Comparison of ENCODE assay signal across 22 cellular contexts in the genomic region with DNA sequence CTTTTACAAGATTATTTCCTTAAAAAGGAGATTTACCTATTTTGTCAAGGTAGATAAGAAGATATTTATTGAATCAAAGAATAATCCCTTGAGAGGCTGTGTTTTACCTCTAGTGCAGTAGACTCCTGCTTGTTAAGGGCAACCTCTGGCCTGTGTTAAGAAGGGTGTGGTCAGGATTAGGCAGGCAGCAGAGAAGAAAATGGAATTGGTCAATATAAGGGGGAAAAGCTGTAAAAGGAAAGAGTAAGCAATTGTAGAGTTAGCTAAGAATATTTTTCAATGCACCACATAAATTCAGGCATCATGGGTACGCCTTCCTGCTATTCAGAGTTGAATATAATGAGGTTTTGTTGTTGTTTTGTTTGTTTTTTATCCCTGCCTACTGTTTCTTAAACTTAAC.
"Had no signal": no experiment of that assay in that cellular context is flagged by ENCODE, and none has a peak within 500 bp of the region (broad histone marks: within the 10 kb centered on the region; RNA-seq: fewer than 3 reads in every experiment).

No MANE protein-coding gene starts in this region.

- H3K27me3 ChIP-seq: esophagus squamous epithelium, right atrium auricular region, spleen, tibial nerve had no signal

- H3K4me3 Mint-ChIP-seq: effector memory CD8-positive, alpha-beta T cell; immature natural killer cell; naive B cell; natural killer cell treated with Interleukin-12 subunit alpha and Interleukin-12 subunit beta and Interleukin-15 and Interleukin-18, amount 100 ng/mL, for 72 hours; neural crest cell; stimulated activated memory B cell treated with anti-CD40 and anti-IgM and Interleukin-4, amounts not matched to agents 10 μg/mL and 1 μg/mL and 100 μg/mL, for 72 hours; stimulated activated naive CD8-positive, alpha-beta T cell treated with anti-CD3 and anti-CD28 coated beads, Interleukin-15, Interleukin-2, amounts not matched to agents 100 ng/mL and 50 ng/mL, for 24 hours had no signal

- H3K9me3 ChIP-seq: esophagus squamous epithelium, lower lobe of right lung, prostate gland, right atrium auricular region, spleen, thoracic aorta, tibial nerve had no signal

- H2AFZ ChIP-seq: parathyroid adenoma had no signal

- H3K27ac ChIP-seq: esophagus squamous epithelium, lower lobe of right lung, parathyroid adenoma, prostate gland, right atrium auricular region, thoracic aorta, tibial nerve had no signal

- H3K4me1 ChIP-seq: lower lobe of right lung, prostate gland, right atrium auricular region, tibial nerve had no signal

- H3K9me3 Mint-ChIP-seq: effector memory CD8-positive, alpha-beta T cell; immature natural killer cell; naive B cell; natural killer cell treated with Interleukin-12 subunit alpha and Interleukin-12 subunit beta and Interleukin-15 and Interleukin-18, amount 100 ng/mL, for 72 hours; neural crest cell; stimulated activated memory B cell treated with anti-CD40 and anti-IgM and Interleukin-4, amounts not matched to agents 10 μg/mL and 1 μg/mL and 100 μg/mL, for 72 hours; stimulated activated naive CD8-positive, alpha-beta T cell treated with anti-CD3 and anti-CD28 coated beads, Interleukin-15, Interleukin-2, amounts not matched to agents 100 ng/mL and 50 ng/mL, for 24 hours had no signal

- H3K27me3 Mint-ChIP-seq: effector memory CD8-positive, alpha-beta T cell; naive B cell; natural killer cell treated with Interleukin-12 subunit alpha and Interleukin-12 subunit beta and Interleukin-15 and Interleukin-18, amount 100 ng/mL, for 72 hours; stimulated activated memory B cell treated with anti-CD40 and anti-IgM and Interleukin-4, amounts not matched to agents 10 μg/mL and 1 μg/mL and 100 μg/mL, for 72 hours; stimulated activated naive CD8-positive, alpha-beta T cell treated with anti-CD3 and anti-CD28 coated beads, Interleukin-15, Interleukin-2, amounts not matched to agents 100 ng/mL and 50 ng/mL, for 24 hours had no signal

- H3K36me3 ChIP-seq: esophagus squamous epithelium, lower lobe of right lung, prostate gland, right atrium auricular region, spleen, thoracic aorta, tibial nerve had no signal

- H3K4me3 ChIP-seq: esophagus squamous epithelium, lower lobe of right lung, prostate gland, right atrium auricular region, spleen, thoracic aorta, tibial nerve had no signal

- H3K9ac ChIP-seq: parathyroid adenoma had no signal

- H3K79me2 ChIP-seq: parathyroid adenoma had no signal

- ATAC-seq: effector memory CD8-positive, alpha-beta T cell; left ventricle myocardium superior; lower lobe of right lung; natural killer cell treated with Interleukin-12 subunit alpha and Interleukin-12 subunit beta and Interleukin-15 and Interleukin-18, amount 100 ng/mL, for 72 hours; sciatic nerve; stimulated activated memory B cell treated with anti-CD40 and anti-IgM and Interleukin-4, amounts not matched to agents 10 μg/mL and 1 μg/mL and 100 μg/mL, for 72 hours had no signal

- H3K4me1 Mint-ChIP-seq: immature natural killer cell, neural crest cell had no signal

- H3K36me3 Mint-ChIP-seq: naive B cell; natural killer cell treated with Interleukin-12 subunit alpha and Interleukin-12 subunit beta and Interleukin-15 and Interleukin-18, amount 100 ng/mL, for 72 hours; stimulated activated memory B cell treated with anti-CD40 and anti-IgM and Interleukin-4, amounts not matched to agents 10 μg/mL and 1 μg/mL and 100 μg/mL, for 72 hours had no signal

- DNase-seq: cortex of kidney; effector memory CD8-positive, alpha-beta T cell; esophagus squamous epithelium; hypothalamus; immature natural killer cell; islet precursor cell; kidney glomerular epithelial cell; left ventricle myocardium superior; lower lobe of right lung; naive B cell; spleen; stimulated activated CD4-positive, alpha-beta T cell treated with anti-CD3 and anti-CD28 coated beads, Interleukin-4, amount 100 ng/mL, for 4 hours had no signal

- H3K27ac Mint-ChIP-seq: natural killer cell treated with Interleukin-12 subunit alpha and Interleukin-12 subunit beta and Interleukin-15 and Interleukin-18, amount 100 ng/mL, for 72 hours; stimulated activated memory B cell treated with anti-CD40 and anti-IgM and Interleukin-4, amounts not matched to agents 10 μg/mL and 1 μg/mL and 100 μg/mL, for 72 hours; stimulated activated naive CD8-positive, alpha-beta T cell treated with anti-CD3 and anti-CD28 coated beads, Interleukin-15, Interleukin-2, amounts not matched to agents 100 ng/mL and 50 ng/mL, for 24 hours had no signal
